2 cellular contexts compared by ENCODE assay signal in genomic region chr2:206968139-206969086, GRCh38.
TF ChIP-seq lines count a peak whose summit lies in the region.

No MANE protein-coding gene starts in this region.

TF ChIP-seq in SK-N-SH treated with all-trans-retinoic acid at 6 μM for 48 hours, 23 proteins besides CTCF, POLR2A, EP300 and RAD21 (continued from another document):
- TF ChIP-seq TSHZ2 (CRISPR knock-in tag; IDR thresholded peaks at IDR 0.05) (no peak), RARB (CRISPR knock-in tag; IDR thresholded peaks at IDR 0.05) (no peak), POU6F1 (CRISPR knock-in tag; IDR thresholded peaks at IDR 0.05; ENCODE audit: borderline replicate concordance, low read depth) (no peak), ZC3H10 (CRISPR knock-in tag; IDR thresholded peaks at IDR 0.05) (no peak), PPARA (CRISPR knock-in tag; IDR thresholded peaks at IDR 0.05; ENCODE audit: borderline replicate concordance) (no peak), CSRNP3 (CRISPR knock-in tag; IDR thresholded peaks at IDR 0.05) (no peak), ZNF565 (CRISPR knock-in tag; conservative IDR thresholded peaks at IDR 0.05; ENCODE audit: low read depth) (no peak), SNAI2 (CRISPR knock-in tag; IDR thresholded peaks at IDR 0.05) (no peak), ZNF70 (CRISPR knock-in tag; IDR thresholded peaks at IDR 0.05) (no peak), OSR1 (CRISPR knock-in tag; IDR thresholded peaks at IDR 0.05) (no peak), GLIS3 (CRISPR knock-in tag; IDR thresholded peaks at IDR 0.05) (no peak), ESRRG (CRISPR knock-in tag; IDR thresholded peaks at IDR 0.05) (no peak), ARNTL (CRISPR knock-in tag; IDR thresholded peaks at IDR 0.05; ENCODE audit: borderline replicate concordance, low read depth) (no peak), PATZ1 (CRISPR knock-in tag; IDR thresholded peaks at IDR 0.05; ENCODE audit: borderline replicate concordance) (no peak)

TF ChIP-seq in GM12878, 131 proteins besides CTCF, POLR2A, EP300 and RAD21 (continued from another document):
- TF ChIP-seq CEBPB (IDR thresholded peaks at IDR 0.05; ENCODE audit: borderline replicate concordance in 1 of 2, low read depth in 2 of 2, low read length in 2 of 2) = no peak
